Comparison of ENCODE assay signal across 10 cellular contexts in the genomic region with DNA sequence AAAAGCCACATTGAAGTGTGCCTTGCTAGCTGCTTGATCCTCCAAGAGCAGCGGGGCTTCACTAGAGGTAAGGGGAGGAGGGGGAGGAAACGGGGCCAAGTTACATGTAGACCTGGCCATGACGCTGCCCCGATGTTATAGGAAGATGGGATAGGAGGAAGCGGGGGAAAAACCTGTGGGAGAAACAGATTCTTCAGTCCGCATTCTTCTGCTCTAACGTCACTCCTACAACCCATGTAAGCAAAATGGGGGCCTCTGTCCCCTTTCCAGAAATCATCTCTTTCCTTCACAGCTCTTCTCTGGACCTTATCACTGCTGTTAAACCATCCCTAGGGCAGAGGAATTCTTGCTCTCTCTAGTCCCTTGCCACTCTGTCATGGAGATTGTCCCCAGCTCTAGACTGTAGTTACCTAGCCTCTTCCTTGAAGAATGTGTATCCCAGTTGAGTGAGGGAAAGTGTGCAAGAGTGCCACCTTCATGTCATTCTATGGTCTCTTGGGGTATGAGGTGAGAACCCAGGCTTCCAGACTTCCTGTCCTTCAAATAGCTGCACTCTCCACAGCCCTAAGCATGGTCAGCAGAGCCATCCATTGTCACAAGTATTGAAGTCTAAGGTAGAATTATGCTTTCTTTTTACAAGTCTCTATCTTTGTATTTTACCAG. TPM values are rescaled to one million over a fixed set of nuclear protein-coding genes. Genes with fewer than 3 reads are reported as not detected.
DNase-seq lines count a peak whose midpoint lies in the region; ATAC-seq and TF ChIP-seq lines count a peak whose summit lies in the region.
"Had no signal": no experiment of that assay in that cellular context is flagged by ENCODE, and none has a peak within 500 bp of the region (broad histone marks: within the 10 kb centered on the region; RNA-seq: fewer than 3 reads in every experiment).

No MANE protein-coding gene starts in this region.

- H3K27ac ChIP-seq in heart right ventricle (peak overlapping the region; percentile 5 to 96 (median 90)), ovary (peak overlapping the region in 1 of 2 donors; percentile 93)

- no peaks in the 10 kb centered on the region for H3K27me3 Mint-ChIP-seq in T-helper 1 cell treated with Interleukin-12 subunit alpha and Interleukin-12 subunit beta and Interleukin-4 antibody, amounts not matched to agents 30 μg/mL and 1 μg/mL, for 36 hours (ENCODE audit: low read depth)
- no peaks in the 10 kb centered on the region for H3K27me3 Mint-ChIP-seq in stimulated activated memory B cell treated with anti-CD40 and anti-IgM and Interleukin-4, amounts not matched to agents 10 μg/mL and 1 μg/mL and 100 μg/mL, for 72 hours

- in situ Hi-C loops in GM18951 (cut with MboI; ENCODE audit: low sequenced_read_pairs, unreplicated experiment): no loop called here

- peak overlapping the region; percentile 43 for H3K27ac Mint-ChIP-seq in T-helper 1 cell treated with Interleukin-12 subunit alpha and Interleukin-12 subunit beta and Interleukin-4 antibody, amounts not matched to agents 30 μg/mL and 1 μg/mL, for 36 hours
- H3K27ac Mint-ChIP-seq in stimulated activated memory B cell treated with anti-CD40 and anti-IgM and Interleukin-4, amounts not matched to agents 10 μg/mL and 1 μg/mL and 100 μg/mL, for 72 hours: peak overlapping the region; percentile 88

- WGBS in heart right ventricle, 2 donors: 63 to 78% methylated on average over 7 of the region's 7 CpGs
- WGBS in ovary, 3 donors: 44 to 56% (median 48%) methylated on average over 7 of the region's 7 CpGs

- peaks cover 0 to 49% (median 23%) of the 10 kb centered on the region in 9 donors for H3K36me3 ChIP-seq in heart right ventricle
- no peaks in the 10 kb centered on the region for H3K36me3 ChIP-seq in ovary

- H3K27me3 ChIP-seq in heart right ventricle: no peaks in the 10 kb centered on the region
- H3K27me3 ChIP-seq in ovary: no peaks in the 10 kb centered on the region

- H3K4me1 ChIP-seq in heart right ventricle (peaks cover 10 to 97% (median 37%) of the 10 kb centered on the region in 9 donors), ovary (ENCODE audit: insufficient read depth) (peaks cover 33% of the 10 kb centered on the region)

- TF ChIP-seq CTCF in heart right ventricle (IDR thresholded peaks at IDR 0.05) (no peak), ovary (IDR thresholded peaks at IDR 0.05) (no peak)

- TF ChIP-seq POLR2A in GM18951 (IDR thresholded peaks at IDR 0.05; ENCODE audit: extremely low read depth, insufficient read depth, insufficient read length) (peak; percentile 15), ovary (IDR thresholded peaks at IDR 0.05) (no peak)

- peaks cover 27% of the 10 kb centered on the region for H3K36me3 Mint-ChIP-seq in T-helper 1 cell treated with Interleukin-12 subunit alpha and Interleukin-12 subunit beta and Interleukin-4 antibody, amounts not matched to agents 30 μg/mL and 1 μg/mL, for 36 hours (ENCODE audit: low read depth)
- peaks cover 31% of the 10 kb centered on the region for H3K36me3 Mint-ChIP-seq in stimulated activated memory B cell treated with anti-CD40 and anti-IgM and Interleukin-4, amounts not matched to agents 10 μg/mL and 1 μg/mL and 100 μg/mL, for 72 hours

- ATAC-seq in heart right ventricle: no peak
- ATAC-seq in stimulated activated memory B cell treated with anti-CD40 and anti-IgM and Interleukin-4, amounts not matched to agents 10 μg/mL and 1 μg/mL and 100 μg/mL, for 72 hours: no peak
- no peak for ATAC-seq in HG03175 (IDR thresholded peaks at IDR 0.05; ENCODE audit: unreplicated experiment)
- ATAC-seq in GM18517 (IDR thresholded peaks at IDR 0.05; ENCODE audit: unreplicated experiment): no peak

- peaks cover 46% of the 10 kb centered on the region for H3K4me1 Mint-ChIP-seq in T-helper 1 cell treated with Interleukin-12 subunit alpha and Interleukin-12 subunit beta and Interleukin-4 antibody, amounts not matched to agents 30 μg/mL and 1 μg/mL, for 36 hours (ENCODE audit: low read depth)
- H3K4me1 Mint-ChIP-seq in stimulated activated memory B cell treated with anti-CD40 and anti-IgM and Interleukin-4, amounts not matched to agents 10 μg/mL and 1 μg/mL and 100 μg/mL, for 72 hours: peaks cover 97% of the 10 kb centered on the region

- TF ChIP-seq EP300 in ovary (IDR thresholded peaks at IDR 0.05): no peak

- no peaks in the 10 kb centered on the region for H3K9me3 Mint-ChIP-seq in T-helper 1 cell treated with Interleukin-12 subunit alpha and Interleukin-12 subunit beta and Interleukin-4 antibody, amounts not matched to agents 30 μg/mL and 1 μg/mL, for 36 hours
- H3K9me3 Mint-ChIP-seq in stimulated activated memory B cell treated with anti-CD40 and anti-IgM and Interleukin-4, amounts not matched to agents 10 μg/mL and 1 μg/mL and 100 μg/mL, for 72 hours: no peaks in the 10 kb centered on the region

- H3K9me3 ChIP-seq in heart right ventricle: no peaks in the 10 kb centered on the region
- no peaks in the 10 kb centered on the region for H3K9me3 ChIP-seq in ovary

- H3K4me3 Mint-ChIP-seq in T-helper 1 cell treated with Interleukin-12 subunit alpha and Interleukin-12 subunit beta and Interleukin-4 antibody, amounts not matched to agents 30 μg/mL and 1 μg/mL, for 36 hours: peak overlapping the region; percentile 21
- peak overlapping the region; percentile 74 for H3K4me3 Mint-ChIP-seq in stimulated activated memory B cell treated with anti-CD40 and anti-IgM and Interleukin-4, amounts not matched to agents 10 μg/mL and 1 μg/mL and 100 μg/mL, for 72 hours

- peak overlapping the region in 1 of 10 donors; percentile 38 for H3K4me3 ChIP-seq in heart right ventricle
- no peak overlapping the region for H3K4me3 ChIP-seq in ovary

- intact Hi-C loops in heart right ventricle (cut with DNase I) (loop anchor here in 2 of 10 donors (5.0 to 10.0 kb wide), 2 partner anchors 79 to 196 kb away; no protein-coding TSS in a partner anchor), ovary (cut with DNase I) (no loop called here)

- no peak for DNase-seq in heart right ventricle
- no peak for DNase-seq in ovary
- DNase-seq: activated CD4-positive, alpha-beta T cell treated with anti-CD3 and anti-CD28 coated beads for 48 hours; NCI-H345; stimulated activated CD4-positive, alpha-beta T cell treated with anti-CD3 and anti-CD28 coated beads, Interleukin-12 subunit alpha, Interleukin-12 subunit beta, amount 100 ng/mL, for 4 hours had no signal

RNA-seq across cellular contexts. Expression of a gene that starts 11.4 kb away (rescaled TPM):
- total RNA-seq in heart right ventricle: 10 to 100 TPM; 29.3 to 82.3 (median 56.8) TPM
- polyA plus RNA-seq in heart right ventricle: 100 to 1,000 TPM; 215 to 221 TPM
- total RNA-seq in ovary: 10 to 100 TPM; 40.6 to 68.9 (median 55.6) TPM
- polyA plus RNA-seq in ovary: 10 to 100 TPM; 45.4 to 58.3 TPM
